Comparison of ENCODE assay signal across 13 cellular contexts in genomic region chr22:46089426-46090041, GRCh38.
DNase-seq lines count a peak whose midpoint lies in the region; ATAC-seq, FAIRE-seq and TF ChIP-seq lines count a peak whose summit lies in the region.
"Had no signal": no experiment of that assay in that cellular context is flagged by ENCODE, and none has a peak within 500 bp of the region (broad histone marks: within the 10 kb centered on the region; RNA-seq: fewer than 3 reads in every experiment).

No MANE protein-coding gene starts in this region.

- ATAC-seq in GM18502 (IDR thresholded peaks at IDR 0.05; ENCODE audit: poor library complexity, unreplicated experiment) = no peak
- ATAC-seq: GM23338 had no signal

- peak overlapping the region; percentile 98 for H3K4me3 ChIP-seq in skeletal muscle satellite cell (ENCODE audit: low read length)
- H3K4me3 ChIP-seq: GM23338, neural progenitor cell had no signal

- peaks cover 98% of the 10 kb centered on the region for H3K36me3 ChIP-seq in skeletal muscle satellite cell (ENCODE audit: insufficient read depth, low read length)
- H3K36me3 ChIP-seq: neural progenitor cell had no signal

- H3K9ac ChIP-seq in skeletal muscle satellite cell (ENCODE audit: low read depth, low read length) = peak overlapping the region; percentile 99
- H3K9ac ChIP-seq: neural progenitor cell had no signal

- DNase-seq in COLO668 (lab: John Stamatoyannopoulos, UW; ENCODE audit: unreplicated experiment) (peak; percentile 35), SIG-M5 (lab: John Stamatoyannopoulos, UW) (no peak), D721Med (ENCODE audit: insufficient read length, low spot score) (no peak), iPS-NIHi11 (ENCODE audit: low spot score) (no peak)
- DNase-seq: activated CD4-positive, CD25-positive, alpha-beta regulatory T cell treated with anti-CD3 and anti-CD28 coated beads, Interleukin-2, amount 50 U/mL, for 72 hours; CD4-positive, CD25-positive, alpha-beta regulatory T cell; cortex of kidney had no signal

- H3K27ac ChIP-seq in cingulate gyrus (ENCODE audit: low read depth, low read length) (peak overlapping the region; percentile 97), layer of hippocampus (ENCODE audit: low read depth, low read length) (peak overlapping the region; percentile 96)
- H3K27ac ChIP-seq: neural progenitor cell had no signal

- no peaks in the 10 kb centered on the region for H3K9me3 ChIP-seq in skeletal muscle satellite cell (replicated peaks; ENCODE audit: low read length)

- no peak for TF ChIP-seq CTCF in D721Med (IDR thresholded peaks at IDR 0.05; ENCODE audit: insufficient read depth, missing control alignments)

- no peak for FAIRE-seq in D721Med (lab: Jason Lieb, UNC)

- H3K4me2 ChIP-seq in skeletal muscle satellite cell (ENCODE audit: low read length) = peak overlapping the region; percentile 99
- H3K4me2 ChIP-seq: GM23338, neural progenitor cell had no signal

- H3K4me1 ChIP-seq in skeletal muscle satellite cell (ENCODE audit: control insufficient read depth, insufficient read depth, low read length) = peaks cover 98% of the 10 kb centered on the region

- H3K27me3 ChIP-seq in layer of hippocampus (ENCODE audit: control insufficient read depth, insufficient read depth, low read length) = no peaks in the 10 kb centered on the region
- no peaks in the 10 kb centered on the region for H3K27me3 ChIP-seq in skeletal muscle satellite cell (ENCODE audit: control insufficient read depth, insufficient read depth, low read length)
- H3K27me3 ChIP-seq: neural progenitor cell had no signal
